ENCODE assay signal across 12 cellular contexts in the genomic region with DNA sequence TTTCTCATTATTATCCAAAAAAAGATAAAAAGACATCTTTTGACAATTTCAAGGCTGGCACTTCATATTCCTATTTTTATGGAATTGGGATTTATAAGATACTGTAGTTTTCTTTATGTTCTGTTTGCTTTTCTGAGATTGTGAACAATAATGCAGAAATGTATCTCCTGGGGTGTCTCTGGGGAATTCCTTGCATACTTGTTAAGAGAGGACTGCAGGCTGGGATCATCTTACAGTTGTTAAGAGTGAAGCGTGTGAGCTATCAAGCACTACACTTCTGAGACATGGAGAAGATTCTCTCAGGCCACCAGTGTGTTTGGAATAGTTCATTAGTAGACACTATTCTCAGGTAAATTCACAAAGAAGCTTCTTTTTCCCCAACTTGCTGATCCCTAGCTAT.
DNase-seq lines count a peak whose midpoint lies in the region; ATAC-seq and TF ChIP-seq lines count a peak whose summit lies in the region.
"Had no signal": no experiment of that assay in that cellular context is flagged by ENCODE, and none has a peak within 500 bp of the region (broad histone marks: within the 10 kb centered on the region; RNA-seq: fewer than 3 reads in every experiment).

No MANE protein-coding gene starts in this region.

- no peaks in the 10 kb centered on the region for H3F3A ChIP-seq in smooth muscle cell (ENCODE audit: low read depth)

- no peaks in the 10 kb centered on the region for H3K9me3 ChIP-seq in smooth muscle cell (replicated peaks; ENCODE audit: low read depth)

- H3K9ac ChIP-seq in smooth muscle cell (ENCODE audit: low read depth) = no peak overlapping the region

- ATAC-seq in HG03097 (IDR thresholded peaks at IDR 0.05; ENCODE audit: low FRiP score, unreplicated experiment) = no peak
- ATAC-seq: Right ventricle myocardium inferior had no signal

- DNase-seq in DMS 273 (lab: John Stamatoyannopoulos, UW; ENCODE audit: unreplicated experiment) (peak; percentile 28), DMS 273 treated with DMSO at 0.1 percent for 48 hours (lab: John Stamatoyannopoulos, UW) (no peak), NCI-H524 treated with DMSO at 0.1 percent for 48 hours (lab: John Stamatoyannopoulos, UW) (peak; percentile 35), fibroblast of the aortic adventitia (ENCODE audit: low read depth) (peak; percentile 65), smooth muscle cell (lab: John Stamatoyannopoulos, UW; ENCODE audit: unreplicated experiment) (no peak), LoVo (ENCODE audit: low spot score) (no peak), NCI-H1436 treated with DMSO at 0.1 percent for 48 hours (lab: John Stamatoyannopoulos, UW) (no peak)
- DNase-seq: activated CD8-positive, alpha-beta memory T cell treated with anti-CD3 and anti-CD28 coated beads, Interleukin-2, amount 50 U/mL, for 48 hours; NCI-H510A treated with DMSO at 0.1 percent for 48 hours had no signal

- no peaks in the 10 kb centered on the region for H3K36me3 ChIP-seq in smooth muscle cell (ENCODE audit: low read depth)

- H3K4me3 ChIP-seq in fibroblast of the aortic adventitia (ENCODE audit: low read depth, low read length) (no peak overlapping the region), smooth muscle cell (no peak overlapping the region)

- no peak for TF ChIP-seq CTCF in fibroblast of the aortic adventitia (IDR thresholded peaks at IDR 0.05; ENCODE audit: insufficient read depth, low read length)
- no peak for TF ChIP-seq CTCF in smooth muscle cell (IDR thresholded peaks at IDR 0.05; ENCODE audit: borderline replicate concordance, insufficient read depth, poor library complexity, severe bottlenecking)

- no peaks in the 10 kb centered on the region for H4K20me1 ChIP-seq in smooth muscle cell (ENCODE audit: low read depth)

- H3K4me1 ChIP-seq in smooth muscle cell (ENCODE audit: low read depth) = peaks cover 20% of the 10 kb centered on the region

- H3K27me3 ChIP-seq in smooth muscle cell (ENCODE audit: low read depth) = no peaks in the 10 kb centered on the region

- H3K27ac ChIP-seq in smooth muscle cell (ENCODE audit: low read depth) = no peak overlapping the region
- H3K27ac ChIP-seq: 22Rv1 had no signal

- no peak overlapping the region for H2AFZ ChIP-seq in smooth muscle cell (ENCODE audit: low read depth)

- WGBS in smooth muscle cell (ENCODE audit: low lambda C conversion rate) = 26% methylated on average over 1 of the region's 1 CpG

- H3K79me2 ChIP-seq in smooth muscle cell (ENCODE audit: low read depth) = no peaks in the 10 kb centered on the region

- peak overlapping the region; percentile 12 for H3K4me2 ChIP-seq in smooth muscle cell

Comparison
In these comparisons a context has a peak if more than half of its experiments do, and no peak if none do; other contexts are left out.
1. DNase-seq: peak in DMS 273 (single experiment), NCI-H524 treated with DMSO at 0.1 percent for 48 hours (single experiment) and fibroblast of the aortic adventitia (single experiment); none in DMS 273 treated with DMSO at 0.1 percent for 48 hours (single experiment), smooth muscle cell (single experiment), LoVo (single experiment) and NCI-H1436 treated with DMSO at 0.1 percent for 48 hours (single experiment).